In genomic region chr2:100235581-100235980, GRCh38 we compare ENCODE assay signal across 19 cellular contexts.
DNase-seq lines count a peak whose midpoint lies in the region; ATAC-seq, FAIRE-seq and TF ChIP-seq lines count a peak whose summit lies in the region.
"Had no signal": no experiment of that assay in that cellular context is flagged by ENCODE, and none has a peak within 500 bp of the region (broad histone marks: within the 10 kb centered on the region; RNA-seq: fewer than 3 reads in every experiment).

No MANE protein-coding gene starts in this region.

- H3F3A ChIP-seq in MM.1S (ENCODE audit: insufficient read depth, low read length), result no peaks in the 10 kb centered on the region

- no peak overlapping the region for H3K4me3 Mint-ChIP-seq in stimulated activated memory B cell treated with anti-CD40 and anti-IgM and Interleukin-4, amounts not matched to agents 10 μg/mL and 1 μg/mL and 100 μg/mL, for 72 hours

- FAIRE-seq in GM12878 (lab: Jason Lieb, UNC) (no peak), pancreas (lab: Jason Lieb, UNC) (no peak)
- FAIRE-seq: HTR-8/SVneo had no signal

- no peak for DNase-seq in MM.1S
- no peak for DNase-seq in GM12878 (ENCODE audit: low read depth, low spot score)
- DNase-seq in pancreas, result no peak
- DNase-seq in glomerular visceral epithelial cell (ENCODE audit: extremely low spot score), result no peak
- DNase-seq: AML-193; effector CD4-positive, alpha-beta T cell; esophagus squamous epithelium; GF-D8; left lung; MG63; ovary; SW 1271 had no signal

- 34% methylated on average over 4 of the region's 4 CpGs for WGBS in GM12878 (ENCODE audit: insufficient coverage, insufficient replicate concordance, low lambda C conversion rate, missing lambda C conversion rate)
- 83 to 88% methylated on average over 4 of the region's 4 CpGs for WGBS in pancreas, 2 donors

- peak overlapping the region; percentile 73 for H3K27ac Mint-ChIP-seq in stimulated activated memory B cell treated with anti-CD40 and anti-IgM and Interleukin-4, amounts not matched to agents 10 μg/mL and 1 μg/mL and 100 μg/mL, for 72 hours

- no peak for TF ChIP-seq EP300 in GM12878 (IDR thresholded peaks at IDR 0.05; ENCODE audit: borderline replicate concordance in 1 of 2, control insufficient read depth in 1 of 2, low read depth in 2 of 2, low read length in 2 of 2)

- peak overlapping the region; percentile 19; the same call in 1 of the 2 replicates for H3K4me2 ChIP-seq in MM.1S (ENCODE audit: low read depth, low read length)
- H3K4me2 ChIP-seq in GM12878 (ENCODE audit: control insufficient read depth, insufficient read depth), result peak overlapping the region; percentile 53

- no peaks in the 10 kb centered on the region for H3K9me3 ChIP-seq in MM.1S (replicated peaks; ENCODE audit: insufficient read depth, low read length)
- H3K9me3 ChIP-seq in GM12878 (replicated peaks; ENCODE audit: control insufficient read depth, insufficient read depth, low read length), result no peaks in the 10 kb centered on the region; the same call in 2 of the 3 replicates
- H3K9me3 ChIP-seq in pancreas, result no peaks in the 10 kb centered on the region
- H3K9me3 ChIP-seq: esophagus squamous epithelium, left lung, MG63, mucosa of descending colon, ovary, suprapubic skin had no signal

- H4K20me1 ChIP-seq in MM.1S (ENCODE audit: insufficient read depth, low read length) (no peaks in the 10 kb centered on the region), GM12878 (ENCODE audit: control insufficient read depth, insufficient read depth) (no peaks in the 10 kb centered on the region)

- TF ChIP-seq POLR2A in GM12878 (IDR thresholded peaks at IDR 0.05; ENCODE audit: low read depth, low read length), result no peak

- peaks cover 4% of the 10 kb centered on the region for H3K27me3 Mint-ChIP-seq in stimulated activated memory B cell treated with anti-CD40 and anti-IgM and Interleukin-4, amounts not matched to agents 10 μg/mL and 1 μg/mL and 100 μg/mL, for 72 hours

- H3K36me3 ChIP-seq in MM.1S (replicated peaks; ENCODE audit: insufficient read depth, low read length), result no peaks in the 10 kb centered on the region
- H3K36me3 ChIP-seq in GM12878 (ENCODE audit: control insufficient read depth in 2 of 2, insufficient read depth in 2 of 2, low read length in 1 of 2), result no peaks in the 10 kb centered on the region
- no peaks in the 10 kb centered on the region for H3K36me3 ChIP-seq in pancreas
- H3K36me3 ChIP-seq: cardiac muscle cell, esophagus squamous epithelium, left lung, MG63, ovary, suprapubic skin had no signal

- H3K27me3 ChIP-seq in MM.1S (replicated peaks; ENCODE audit: insufficient read depth, low read length) (no peaks in the 10 kb centered on the region), GM12878 (replicated peaks in 1 of 2; ENCODE audit: control insufficient read depth in 2 of 2, insufficient read depth in 2 of 2, low read length in 1 of 2) (no peaks in the 10 kb centered on the region; a peak in 1 of 4 replicates), pancreas (no peaks in the 10 kb centered on the region)
- H3K27me3 ChIP-seq: cardiac muscle cell, left lung, MG63, ovary, suprapubic skin had no signal

- POLR2A ChIA-PET in GM12878 (lab: Charles Lee), result no interaction called here

- H3K4me1 Mint-ChIP-seq in stimulated activated memory B cell treated with anti-CD40 and anti-IgM and Interleukin-4, amounts not matched to agents 10 μg/mL and 1 μg/mL and 100 μg/mL, for 72 hours, result peaks cover 43% of the 10 kb centered on the region

- CTCF ChIA-PET in GM12878 (lab: Yijun Ruan, JAX), result no interaction called here

- H3K27ac ChIP-seq in MM.1S (ENCODE audit: low read length) (peak overlapping the region; percentile 28; the same call in 1 of the 2 replicates), GM12878 (ENCODE audit: control insufficient read depth, insufficient read depth) (no peak overlapping the region), pancreas (no peak overlapping the region)
- H3K27ac ChIP-seq: cardiac muscle cell, esophagus squamous epithelium, left lung, ovary, suprapubic skin had no signal

- no peak for TF ChIP-seq CTCF in MM.1S (IDR thresholded peaks at IDR 0.05; ENCODE audit: low read length)
- TF ChIP-seq CTCF in GM12878 (IDR thresholded peaks at IDR 0.05 in 2 of 3, conservative IDR thresholded peaks at IDR 0.05 in 1 of 3; ENCODE audit: control insufficient read depth in 2 of 3, extremely low read depth in 1 of 3, insufficient read depth in 1 of 3, low read depth in 3 of 3, low read length in 3 of 3), result no peak
- TF ChIP-seq CTCF in pancreas (IDR thresholded peaks at IDR 0.05), result no peak

- in situ Hi-C loops in GM12878 (cut with MboI), result no loop called here

- ATAC-seq in GM21381 (IDR thresholded peaks at IDR 0.05; ENCODE audit: unreplicated experiment) (peak; percentile 6), GM12878 (no peak), pancreas (no peak), HG02759 (IDR thresholded peaks at IDR 0.05; ENCODE audit: unreplicated experiment) (no peak)
- no peak for ATAC-seq in stimulated activated memory B cell treated with anti-CD40 and anti-IgM and Interleukin-4, amounts not matched to agents 10 μg/mL and 1 μg/mL and 100 μg/mL, for 72 hours
- ATAC-seq: left lung had no signal

- TF ChIP-seq RAD21 in GM12878 (IDR thresholded peaks at IDR 0.05; ENCODE audit: insufficient read depth, low read depth, low read length), result no peak

- no peaks in the 10 kb centered on the region for H3K79me2 ChIP-seq in MM.1S (ENCODE audit: low read length)
- no peaks in the 10 kb centered on the region for H3K79me2 ChIP-seq in GM12878 (ENCODE audit: control insufficient read depth, insufficient read depth, low read length)

- H3K4me1 ChIP-seq in MM.1S (ENCODE audit: low read length), result peaks cover 14% of the 10 kb centered on the region
- H3K4me1 ChIP-seq in GM12878 (ENCODE audit: control insufficient read depth, insufficient read depth, low read length), result peaks cover 15% of the 10 kb centered on the region
- H3K4me1 ChIP-seq in pancreas, result no peaks in the 10 kb centered on the region
- H3K4me1 ChIP-seq: esophagus squamous epithelium, left lung, suprapubic skin had no signal

- H3K4me3 ChIP-seq in MM.1S (ENCODE audit: low read length) (no peak overlapping the region), GM12878 (no peak overlapping the region), pancreas (no peak overlapping the region)
- H3K4me3 ChIP-seq: cardiac muscle cell, esophagus squamous epithelium, left lung, MG63, mucosa of descending colon, ovary, suprapubic skin had no signal

- peaks cover 5% of the 10 kb centered on the region for H3K36me3 Mint-ChIP-seq in stimulated activated memory B cell treated with anti-CD40 and anti-IgM and Interleukin-4, amounts not matched to agents 10 μg/mL and 1 μg/mL and 100 μg/mL, for 72 hours

- SMC1A ChIA-PET in GM12878 (lab: Charles Lee; ENCODE audit: uncharacterized antibody, unreplicated experiment), result no interaction called here

- RAD21 ChIA-PET in GM12878 (lab: Charles Lee; ENCODE audit: unreplicated experiment), result interaction anchor here (1.5 kb wide), 1 partner anchor 676 kb away, joined by 3 read pairs; no protein-coding TSS in a partner anchor

- H2AFZ ChIP-seq in MM.1S (ENCODE audit: low read length) (peak overlapping the region; percentile 44; the same call in 1 of the 2 replicates), GM12878 (ENCODE audit: control insufficient read depth, low read depth, low read length) (no peak overlapping the region)

- no peaks in the 10 kb centered on the region for H3K9me2 ChIP-seq in MM.1S (replicated peaks; ENCODE audit: insufficient read depth, low read length)

- peaks cover 7% of the 10 kb centered on the region for H3K9me3 Mint-ChIP-seq in stimulated activated memory B cell treated with anti-CD40 and anti-IgM and Interleukin-4, amounts not matched to agents 10 μg/mL and 1 μg/mL and 100 μg/mL, for 72 hours

- intact Hi-C loops in GM12878 (cut with micrococcal nuclease; ENCODE audit: unreplicated experiment) (no loop called here), pancreas (cut with DNase I) (no loop called here)

- BruUV-seq in GM12878 (replicated peaks; lab: Mats Ljungman, UMichigan), result no TSS peak

- no peak overlapping the region for H3K9ac ChIP-seq in MM.1S (ENCODE audit: low read length)
- no peak overlapping the region for H3K9ac ChIP-seq in GM12878 (ENCODE audit: control insufficient read depth, insufficient read depth, low read length)

TF ChIP-seq in GM12878, 131 proteins besides CTCF, POLR2A, EP300 and RAD21 (continues in another document):
- no peak for TF ChIP-seq MLLT1 (IDR thresholded peaks at IDR 0.05)
- no peak for TF ChIP-seq FOXK2 (IDR thresholded peaks at IDR 0.05)
- no peak for TF ChIP-seq NR2C1 (IDR thresholded peaks at IDR 0.05)
